36 cellular contexts compared by ENCODE assay signal in genomic region chr5:58615931-58616330, GRCh38. TPM values are rescaled to one million over a fixed set of nuclear protein-coding genes. Genes with fewer than 3 reads are reported as not detected.
"Had no signal": no experiment of that assay in that cellular context is flagged by ENCODE, and none has a peak within 500 bp of the region (broad histone marks: within the 10 kb centered on the region; RNA-seq: fewer than 3 reads in every experiment).

No MANE protein-coding gene starts in this region.

- H3K36me3 ChIP-seq: adrenal gland, brain microvascular endothelial cell, breast epithelium had no signal

- H3K27me3 ChIP-seq: adrenal gland, body of pancreas, brain microvascular endothelial cell, breast epithelium had no signal

- FAIRE-seq: astrocyte, TTC549 had no signal

- H3K4me3 ChIP-seq: adrenal gland, body of pancreas, breast epithelium had no signal

- H3K27ac ChIP-seq: adrenal gland, body of pancreas, brain microvascular endothelial cell, breast epithelium, VCaP had no signal

- DNase-seq: activated B cell treated with CpG ODN at 0.5 μM for 24 hours; activated CD4-positive, alpha-beta memory T cell treated with anti-CD3 and anti-CD28 coated beads for 36 hours; activated CD4-positive, alpha-beta T cell treated with anti-CD3 and anti-CD28 coated beads for 4 hours; activated CD4-positive, alpha-beta T cell treated with anti-CD3 and anti-CD28 coated beads, Interleukin-2, amount 10 ng/mL, durations not matched to agents 24 days and 14 days; activated CD4-positive, alpha-beta T cell treated with anti-CD3 and anti-CD28 coated beads, Interleukin-2, amount 50 U/mL, for 1 hour; activated CD4-positive, alpha-beta T cell treated with anti-CD3 and anti-CD28 coated beads, Interleukin-2, amount 50 U/mL, for 4 hours; activated CD4-positive, CD25-positive, alpha-beta regulatory T cell treated with anti-CD3 and anti-CD28 coated beads, Interleukin-2, amount 50 U/mL, for 72 hours; activated CD8-positive, alpha-beta memory T cell treated with anti-CD3 and anti-CD28 coated beads, Interleukin-2, amount 50 U/mL, for 4 hours; activated CD8-positive, alpha-beta T cell treated with anti-CD3 and anti-CD28 coated beads for 36 hours; activated effector memory CD4-positive, alpha-beta T cell treated with anti-CD3 and anti-CD28 coated beads, Interleukin-2, amount 50 U/mL, for 16 hours; activated gamma-delta T cell treated with Interleukin-2 at 50 U/mL for 16 hours; activated naive CD4-positive, alpha-beta T cell; activated naive CD4-positive, alpha-beta T cell treated with anti-CD3 and anti-CD28 coated beads for 36 hours; activated naive CD4-positive, alpha-beta T cell treated with anti-CD3 and anti-CD28 coated beads, Interleukin-2, amount 50 U/mL, for 16 hours; activated naive CD8-positive, alpha-beta T cell treated with anti-CD3 and anti-CD28 coated beads for 36 hours; activated T-cell treated with anti-CD3 and anti-CD28 coated beads for 4 hours; activated T-cell treated with anti-CD3 and anti-CD28 coated beads, Interleukin-2, amount 50 U/mL, for 1 hour; activated T-cell treated with anti-CD3 and anti-CD28 coated beads, Interleukin-2, amount 50 U/mL, for 4 hours; activated T-cell treated with anti-CD3 and anti-CD28 coated beads, Interleukin-2, amount 50 U/mL, for 72 hours; adrenal gland; amniotic stem cell; aorta; body of pancreas; brain microvascular endothelial cell; central memory CD4-positive, alpha-beta T cell; T-helper 1 cell; T-helper 2 cell; T-helper 9 cell had no signal

- H3K9me3 ChIP-seq: adrenal gland, body of pancreas, breast epithelium had no signal

- H3K4me1 ChIP-seq: adrenal gland, body of pancreas, breast epithelium had no signal

RNA-seq across cellular contexts. Expression of gene RAB3C, which starts 33.1 kb away (rescaled TPM):
- total RNA-seq: activated CD4-positive, alpha-beta memory T cell treated with anti-CD3 and anti-CD28 coated beads for 36 hours; activated CD4-positive, alpha-beta T cell treated with anti-CD3 and anti-CD28 coated beads, Interleukin-2, amount 10 ng/mL, durations not matched to agents 24 days and 14 days; activated CD8-positive, alpha-beta memory T cell treated with anti-CD3 and anti-CD28 coated beads for 36 hours; activated CD8-positive, alpha-beta T cell treated with anti-CD3 and anti-CD28 coated beads for 36 hours; activated naive CD4-positive, alpha-beta T cell treated with anti-CD3 and anti-CD28 coated beads for 36 hours; activated naive CD4-positive, alpha-beta T cell treated with anti-CD3 and anti-CD28 coated beads, Interleukin-2, amount 50 U/mL, for 72 hours; activated naive CD8-positive, alpha-beta T cell treated with anti-CD3 and anti-CD28 coated beads for 36 hours; activated T-cell treated with anti-CD3 and anti-CD28 coated beads, Interleukin-2, amount 50 U/mL, for 4 hours; activated T-cell treated with anti-CD3 and anti-CD28 coated beads, Interleukin-2, amount 50 U/mL, for 72 hours; activated T-helper 1 cell treated with anti-CD3 and anti-CD28 coated beads, Interleukin-12 subunit alpha, Interleukin-12 subunit beta, Interleukin-2, Interleukin-4 antibody, amounts not matched to agents 30 ng/mL and 10 ng/mL and 1 ng/mL, durations not matched to agents 14 hours and 24 hours and 36 hours; activated T-helper 17 cell treated with anti-CD3 and anti-CD28 coated beads, Interleukin-2, amount 50 U/mL, for 72 hours had no signal
- polyA plus RNA-seq: aorta had no signal
